ENCODE assay signal across 21 cellular contexts in genomic region chr1:59408608-59409007, GRCh38.
A peak's percentile ranks its signal among the peaks of the same experiment; 100 is the strongest.
DNase-seq lines count a peak whose midpoint lies in the region; TF ChIP-seq lines count a peak whose summit lies in the region.
"Had no signal": no experiment of that assay in that cellular context is flagged by ENCODE, and none has a peak within 500 bp of the region (broad histone marks: within the 10 kb centered on the region; RNA-seq: fewer than 3 reads in every experiment).

No MANE protein-coding gene starts in this region.

- H2BK12ac ChIP-seq in neuronal stem cell (ENCODE audit: low read length) = no peak overlapping the region

- DNase-seq in AG08395 (ENCODE audit: low spot score) = peak; percentile 20
- DNase-seq in ascending aorta (ENCODE audit: low spot score in 2 of 2) = no peak
- peak; percentile 74 for DNase-seq in islet precursor cell
- no peak for DNase-seq in neuronal stem cell (ENCODE audit: low spot score)
- DNase-seq in NCI-H2107 (lab: John Stamatoyannopoulos, UW) = no peak
- DNase-seq in NOMO-1 treated with DMSO at 0.1 percent for 48 hours (lab: John Stamatoyannopoulos, UW; ENCODE audit: unreplicated experiment) = no peak
- DNase-seq in head of caudate nucleus = no peak
- no peak for DNase-seq in NCI-H2227 treated with DMSO at 0.1 percent for 48 hours (lab: John Stamatoyannopoulos, UW)
- DNase-seq: activated CD8-positive, alpha-beta memory T cell treated with anti-CD3 and anti-CD28 coated beads for 24 hours; DMS53; effector memory CD4-positive, alpha-beta T cell; HFFc6; hypothalamus; left colon; NCI-H1048; NCI-H2081; NCI-H510A treated with DMSO at 0.1 percent for 48 hours; pancreas; T-helper 1 cell had no signal

- H2AFZ ChIP-seq in neuronal stem cell (ENCODE audit: low read length) = peak overlapping the region; percentile 54

- H2BK5ac ChIP-seq in neuronal stem cell (ENCODE audit: low read length) = no peak overlapping the region

- no peak overlapping the region for H2BK15ac ChIP-seq in neuronal stem cell (ENCODE audit: low read length)

- no peak overlapping the region for H3K23ac ChIP-seq in neuronal stem cell (ENCODE audit: low read depth, low read length, poor library complexity)

- H3K27ac ChIP-seq in ascending aorta (peak overlapping the region; percentile 70 to 72), neuronal stem cell (replicated peaks; ENCODE audit: low read length) (no peak overlapping the region)
- H3K27ac ChIP-seq: pancreas, skin epidermis, VCaP had no signal

- H2AK5ac ChIP-seq in neuronal stem cell (ENCODE audit: low read depth, low read length) = no peak overlapping the region

- TF ChIP-seq CTCF in ascending aorta (IDR thresholded peaks at IDR 0.05) = no peak

- H3K4me3 ChIP-seq in ascending aorta = no peak overlapping the region
- H3K4me3 ChIP-seq in neuronal stem cell (ENCODE audit: low read length in 2 of 2) = no peak overlapping the region
- H3K4me3 ChIP-seq: pancreas, skin epidermis had no signal

- no peak overlapping the region for H3K4me2 ChIP-seq in neuronal stem cell (ENCODE audit: insufficient read depth, low read length, poor library complexity, severe bottlenecking)

- H2BK120ac ChIP-seq in neuronal stem cell (ENCODE audit: low read depth, low read length) = no peak overlapping the region

- no peak overlapping the region for H3K9ac ChIP-seq in neuronal stem cell (ENCODE audit: low read depth, low read length, poor library complexity)

- H3K4me1 ChIP-seq in ascending aorta (peaks cover 6 to 26% of the 10 kb centered on the region in 2 donors), neuronal stem cell (ENCODE audit: control insufficient read depth in 2 of 2, insufficient read depth in 1 of 2, low read depth in 1 of 2, low read length in 2 of 2) (peaks cover 0 to 7% of the 10 kb centered on the region in 2 donors)

- H3K14ac ChIP-seq in neuronal stem cell (ENCODE audit: low read length) = no peak overlapping the region

- intact Hi-C loops in ascending aorta (cut with DNase I) (no loop called here), head of caudate nucleus (cut with DNase I) (no loop called here)

- H3K4ac ChIP-seq in neuronal stem cell (ENCODE audit: low read length) = no peak overlapping the region

- no peak overlapping the region for H4K8ac ChIP-seq in neuronal stem cell (ENCODE audit: low read depth, low read length)

- no peaks in the 10 kb centered on the region for H3K36me3 ChIP-seq in ascending aorta
- no peaks in the 10 kb centered on the region for H3K36me3 ChIP-seq in neuronal stem cell (replicated peaks in 1 of 2; ENCODE audit: control insufficient read depth in 2 of 2, insufficient read depth in 2 of 2, low read length in 2 of 2)
- H3K36me3 ChIP-seq: pancreas had no signal

- H3K9me3 ChIP-seq in ascending aorta (no peaks in the 10 kb centered on the region), neuronal stem cell (replicated peaks in 1 of 2; ENCODE audit: control insufficient read depth in 2 of 2, insufficient read depth in 1 of 2, low read depth in 1 of 2, low read length in 2 of 2) (peaks cover 4 to 15% of the 10 kb centered on the region in 2 donors)
- H3K9me3 ChIP-seq: pancreas had no signal

- WGBS in neuronal stem cell (ENCODE audit: extremely low coverage in 2 of 2, insufficient read length in 2 of 2, insufficient replicate concordance in 1 of 2), 2 donors = no CpG with 5 or more reads among the region's 4 CpGs

- no peak overlapping the region for H3K18ac ChIP-seq in neuronal stem cell (ENCODE audit: low read length)

- H3K79me1 ChIP-seq in neuronal stem cell (ENCODE audit: low read depth, low read length) = no peaks in the 10 kb centered on the region

- H3K27me3 ChIP-seq in ascending aorta = no peaks in the 10 kb centered on the region
- no peaks in the 10 kb centered on the region for H3K27me3 ChIP-seq in neuronal stem cell (ENCODE audit: control insufficient read depth in 3 of 3, insufficient read depth in 3 of 3, low read depth in 1 of 3, low read length in 3 of 3)
- H3K27me3 ChIP-seq: pancreas had no signal

- no peak overlapping the region for H4K91ac ChIP-seq in neuronal stem cell (ENCODE audit: low read depth, low read length, poor library complexity)

Comparison
In these comparisons a context has a peak if more than half of its experiments do, and no peak if none do; other contexts are left out.
1. DNase-seq: peak in AG08395 (single experiment) and islet precursor cell (single experiment); none in ascending aorta (0 of 2), neuronal stem cell (single experiment), NCI-H2107 (single experiment), NOMO-1 treated with DMSO at 0.1 percent for 48 hours (single experiment), head of caudate nucleus (0 of 42) and NCI-H2227 treated with DMSO at 0.1 percent for 48 hours (single experiment).